ENCODE assay signal across 20 cellular contexts in the genomic region with DNA sequence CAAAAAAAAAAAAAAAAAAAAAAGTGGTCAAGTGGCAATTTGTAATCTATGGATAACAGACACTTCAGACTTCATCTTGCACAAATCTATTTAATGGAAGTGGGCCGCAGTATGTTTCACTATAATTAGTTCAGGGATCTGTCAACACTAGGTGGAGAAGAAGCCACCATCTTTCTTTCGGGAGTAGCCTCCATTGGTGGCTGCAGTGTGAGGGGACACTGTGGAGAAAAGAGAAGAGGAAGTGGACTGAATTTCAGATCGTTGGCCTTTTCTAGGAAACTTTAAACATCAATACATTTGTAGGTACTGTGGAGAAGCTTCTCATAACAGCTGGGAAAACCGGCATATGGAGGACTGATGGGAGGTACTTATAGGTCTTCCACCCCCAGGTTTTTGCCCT. TPM values are rescaled to one million over a fixed set of nuclear protein-coding genes. Genes with fewer than 3 reads are reported as not detected.
A peak's percentile ranks its signal among the peaks of the same experiment; 100 is the strongest.
DNase-seq lines count a peak whose midpoint lies in the region; ATAC-seq, FAIRE-seq and TF ChIP-seq lines count a peak whose summit lies in the region.
"Had no signal": no experiment of that assay in that cellular context is flagged by ENCODE, and none has a peak within 500 bp of the region (broad histone marks: within the 10 kb centered on the region; RNA-seq: fewer than 3 reads in every experiment).

No MANE protein-coding gene starts in this region.

- no peaks in the 10 kb centered on the region for H3K9me3 ChIP-seq in CD4-positive, alpha-beta memory T cell (ENCODE audit: control insufficient read depth in 1 of 2, low read length in 2 of 2)

- no peak overlapping the region for H3K27ac ChIP-seq in CD4-positive, alpha-beta memory T cell (ENCODE audit: low read depth, low read length)
- H3K27ac ChIP-seq: SK-N-MC had no signal

- H3K9me3 Mint-ChIP-seq in CD4-positive, alpha-beta memory T cell, result no peaks in the 10 kb centered on the region
- peaks cover 2% of the 10 kb centered on the region for H3K9me3 Mint-ChIP-seq in glutamatergic neuron (ENCODE audit: unreplicated experiment)
- H3K9me3 Mint-ChIP-seq: T-helper 1 cell treated with Interleukin-12 subunit alpha and Interleukin-12 subunit beta and Interleukin-4 antibody, amounts not matched to agents 30 μg/mL and 1 μg/mL, for 36 hours had no signal

- no peaks in the 10 kb centered on the region for H3K36me3 Mint-ChIP-seq in CD4-positive, alpha-beta memory T cell
- H3K36me3 Mint-ChIP-seq in glutamatergic neuron (ENCODE audit: unreplicated experiment), result no peaks in the 10 kb centered on the region

- POLR2A ChIA-PET in CD4-positive, alpha-beta memory T cell (lab: Charles Lee; ENCODE audit: partially characterized antibody), result no interaction called here

- no peaks in the 10 kb centered on the region for H3K36me3 ChIP-seq in CD4-positive, alpha-beta memory T cell (ENCODE audit: insufficient read depth, low read length)

- no peak for DNase-seq in CD4-positive, alpha-beta memory T cell
- DNase-seq in GM12891 (ENCODE audit: insufficient read length, low spot score) (no peak), OCI-M1 (lab: John Stamatoyannopoulos, UW) (peak; percentile 38), glutamatergic neuron (no peak), GM20000 (ENCODE audit: low spot score) (no peak), mucosa of gallbladder (ENCODE audit: low spot score) (no peak)
- DNase-seq: COR-L47, DMS79, HCEC 1CT, MM.1S, NCI-H1436 treated with DMSO at 0.1 percent for 48 hours, NCI-H2081, NCI-H524, PC-3 had no signal

- peaks cover 3 to 9% (median 6%) of the 10 kb centered on the region in 4 donors for H3K4me1 Mint-ChIP-seq in CD4-positive, alpha-beta memory T cell
- H3K4me1 Mint-ChIP-seq in glutamatergic neuron (ENCODE audit: low read depth, unreplicated experiment), result peaks cover 3% of the 10 kb centered on the region

- CTCF ChIA-PET in CD4-positive, alpha-beta memory T cell (lab: Charles Lee; ENCODE audit: partially characterized antibody), result no interaction called here

- H3K4me1 ChIP-seq in CD4-positive, alpha-beta memory T cell (ENCODE audit: insufficient read depth, low read length), result peaks cover 9% of the 10 kb centered on the region

- H3K27ac Mint-ChIP-seq in CD4-positive, alpha-beta memory T cell, result peak overlapping the region in 5 of 7 donors; percentile 69 to 75 (median 73)
- H3K27ac Mint-ChIP-seq in glutamatergic neuron (ENCODE audit: unreplicated experiment), result peak overlapping the region; percentile 35
- H3K27ac Mint-ChIP-seq: T-helper 1 cell treated with Interleukin-12 subunit alpha and Interleukin-12 subunit beta and Interleukin-4 antibody, amounts not matched to agents 30 μg/mL and 1 μg/mL, for 36 hours had no signal

- no peak for ATAC-seq in HG03342 (IDR thresholded peaks at IDR 0.05; ENCODE audit: unreplicated experiment)
- ATAC-seq: PC-3 had no signal

- H3K4me3 ChIP-seq in CD4-positive, alpha-beta memory T cell (ENCODE audit: low read length in 2 of 2), result no peak overlapping the region
- H3K4me3 ChIP-seq: SK-N-MC had no signal

- H3K27me3 ChIP-seq in CD4-positive, alpha-beta memory T cell (ENCODE audit: insufficient read depth, low read length), result no peaks in the 10 kb centered on the region

- intact Hi-C loops in CD4-positive, alpha-beta memory T cell (cut with micrococcal nuclease), result no loop called here

- no peak for TF ChIP-seq POLR2A in GM12891 (IDR thresholded peaks at IDR 0.05; ENCODE audit: low read depth, low read length)

- no peak overlapping the region for H3K4me3 Mint-ChIP-seq in CD4-positive, alpha-beta memory T cell
- no peak overlapping the region for H3K4me3 Mint-ChIP-seq in glutamatergic neuron (ENCODE audit: unreplicated experiment)
- H3K4me3 Mint-ChIP-seq: T-helper 1 cell treated with Interleukin-12 subunit alpha and Interleukin-12 subunit beta and Interleukin-4 antibody, amounts not matched to agents 30 μg/mL and 1 μg/mL, for 36 hours had no signal

- no peak for TF ChIP-seq CTCF in glutamatergic neuron (IDR thresholded peaks at IDR 0.05; ENCODE audit: partially characterized antibody, unreplicated experiment)
- TF ChIP-seq CTCF in GM20000 (IDR thresholded peaks at IDR 0.05; ENCODE audit: extremely low read depth, missing control alignments), result no peak

- no peak for FAIRE-seq in GM12891 (lab: Jason Lieb, UNC)
- FAIRE-seq: GM12892, GM19239 had no signal

- no peaks in the 10 kb centered on the region for H3K27me3 Mint-ChIP-seq in CD4-positive, alpha-beta memory T cell
- H3K27me3 Mint-ChIP-seq in glutamatergic neuron (ENCODE audit: unreplicated experiment), result peaks cover 6% of the 10 kb centered on the region

TF ChIP-seq in GM12891, 5 proteins besides CTCF, POLR2A, EP300 and RAD21:
- TF ChIP-seq POLR2AphosphoS5 (IDR thresholded peaks at IDR 0.05; ENCODE audit: low read depth, low read length), result no peak
- TF ChIP-seq POU2F2 (IDR thresholded peaks at IDR 0.05; ENCODE audit: low read depth, low read length), result no peak
- peak; percentile 36; the same call in 1 of the 2 replicates for TF ChIP-seq SPI1 (IDR thresholded peaks at IDR 0.05; ENCODE audit: low read depth, low read length)
- TF ChIP-seq PAX5 (IDR thresholded peaks at IDR 0.05; ENCODE audit: insufficient read depth, low read length, severe bottlenecking), result no peak
- TF ChIP-seq TAF1 (IDR thresholded peaks at IDR 0.05; ENCODE audit: low read depth, low read length), result no peak

RNA-seq across cellular contexts. Expression of a gene that starts 8.0 kb away (rescaled TPM):
- 10 to 100 TPM; 13.7 to 15.4 TPM for total RNA-seq in CD4-positive, alpha-beta memory T cell
- polyA plus RNA-seq in CD4-positive, alpha-beta memory T cell, result 10 to 100 TPM; 15.0 to 17.8 TPM
- polyA plus RNA-seq in GM12891 (2012; ENCODE audit: low read depth, missing spikeins), result 0.04 TPM
- 1.5 TPM for total RNA-seq in glutamatergic neuron (ENCODE audit: unreplicated experiment)
- 127 TPM for total RNA-seq in mucosa of gallbladder
- total RNA-seq: G401 had no signal

RNA-seq across cellular contexts. Expression of a gene that starts 15.3 kb away (rescaled TPM):
- total RNA-seq in CD4-positive, alpha-beta memory T cell, result 10 to 100 TPM; 42.9 to 47.9 TPM
- 10 to 100 TPM; 38.8 to 41.5 TPM for polyA plus RNA-seq in CD4-positive, alpha-beta memory T cell
- polyA plus RNA-seq in GM12891 (2012; ENCODE audit: low read depth, missing spikeins), result 19.4 TPM
- total RNA-seq in glutamatergic neuron (ENCODE audit: unreplicated experiment) (30.8 TPM), mucosa of gallbladder (50.1 TPM)

RNA-seq across cellular contexts. Expression of a gene that starts 30.1 kb away (rescaled TPM):
- 10 to 100 TPM; 12.5 to 14.6 TPM for total RNA-seq in CD4-positive, alpha-beta memory T cell
- polyA plus RNA-seq in CD4-positive, alpha-beta memory T cell, result 1 to 10 TPM in 1 of 2 donors, under 1 TPM in 1; 0.68 to 1.3 TPM
- polyA plus RNA-seq in GM12891 (2012; ENCODE audit: low read depth, missing spikeins), result 23.0 TPM
- 66.0 TPM for total RNA-seq in glutamatergic neuron (ENCODE audit: unreplicated experiment)
- total RNA-seq in mucosa of gallbladder, result 41.3 TPM
